In the genomic region with DNA sequence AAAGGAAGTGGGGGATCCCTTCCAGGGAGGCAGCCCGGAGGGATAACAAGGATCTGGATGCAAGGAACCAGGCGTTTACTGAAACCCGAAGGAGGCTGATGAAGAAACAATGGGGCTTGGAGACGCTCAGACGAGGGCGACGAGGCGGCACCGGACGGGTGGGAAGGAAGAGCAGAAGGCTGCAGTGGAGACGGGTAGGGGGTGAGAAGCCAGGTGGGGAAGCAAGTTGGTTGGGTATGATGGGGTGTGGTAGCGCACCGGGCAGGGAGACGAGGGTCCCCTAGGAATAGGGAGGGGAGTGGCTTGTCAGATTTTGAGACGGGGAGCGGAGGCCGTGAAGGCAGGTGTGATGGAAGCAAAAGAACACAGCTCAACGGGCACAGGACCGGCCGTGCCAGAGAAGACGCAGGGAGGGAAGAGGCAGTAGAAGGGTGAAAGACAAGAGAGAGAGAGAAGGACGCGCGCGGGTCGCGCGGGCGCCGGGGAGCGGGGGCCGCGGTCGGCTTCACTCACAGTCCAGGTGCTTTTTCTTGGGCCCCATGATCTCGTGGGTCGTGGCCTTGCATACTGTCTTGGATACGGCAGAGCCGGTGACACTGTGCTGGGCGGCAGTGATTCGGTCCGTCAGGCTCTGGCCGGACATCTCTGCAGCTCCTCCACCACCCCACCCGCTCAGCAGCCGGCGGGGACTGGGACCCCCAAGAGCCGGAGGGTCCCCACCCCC, we compare ENCODE assay signal across 8 cellular contexts. TPM values are rescaled to one million over a fixed set of nuclear protein-coding genes. Genes with fewer than 3 reads are reported as not detected.
DNase-seq lines count a peak whose midpoint lies in the region; ATAC-seq and TF ChIP-seq lines count a peak whose summit lies in the region.

No MANE protein-coding gene starts in this region.

- no peak for TF ChIP-seq CTCF in Calu3 (IDR thresholded peaks at IDR 0.05; ENCODE audit: unreplicated experiment)
- no peak for TF ChIP-seq CTCF in HL-60 (IDR thresholded peaks at IDR 0.05; ENCODE audit: insufficient read depth, low read length)
- TF ChIP-seq CTCF in brain microvascular endothelial cell (IDR thresholded peaks at IDR 0.05; ENCODE audit: low read depth, low read length, missing control alignments) = no peak
- no peak for TF ChIP-seq CTCF in smooth muscle cell (IDR thresholded peaks at IDR 0.05; ENCODE audit: borderline replicate concordance, insufficient read depth, poor library complexity, severe bottlenecking)

- peaks cover 53% of the 10 kb centered on the region for H4K20me1 ChIP-seq in smooth muscle cell (ENCODE audit: low read depth)

- peaks cover 49% of the 10 kb centered on the region for H3K36me3 Mint-ChIP-seq in Calu3 (ENCODE audit: insufficient read depth, unreplicated experiment)
- peaks cover 29% of the 10 kb centered on the region for H3K36me3 Mint-ChIP-seq in T-helper 2 cell treated with Interferon-gamma antibody and Interleukin-4, amounts not matched to agents 5 μg/mL and 100 μg/mL, for 36 hours (ENCODE audit: low read depth)

- BruUV-seq in Calu3 (replicated peaks; lab: Mats Ljungman, UMichigan) = no TSS peak

- peaks cover 41% of the 10 kb centered on the region for H3K4me1 ChIP-seq in smooth muscle cell (ENCODE audit: low read depth)

- peak; percentile 7 for ATAC-seq in GM19463 (IDR thresholded peaks at IDR 0.05; ENCODE audit: unreplicated experiment)

- H3K27me3 Mint-ChIP-seq in Calu3 (ENCODE audit: unreplicated experiment) = no peaks in the 10 kb centered on the region
- H3K27me3 Mint-ChIP-seq in T-helper 2 cell treated with Interferon-gamma antibody and Interleukin-4, amounts not matched to agents 5 μg/mL and 100 μg/mL, for 36 hours (ENCODE audit: low read depth) = peaks cover 1% of the 10 kb centered on the region

- WGBS in smooth muscle cell (ENCODE audit: low lambda C conversion rate) = under 1% methylated on average over 44 of the region's 46 CpGs

- CTCF ChIA-PET in Calu3 (lab: Charles Lee) = interaction anchor here (0.6 to 3.3 kb wide), 6 partner anchors 24 to 125 kb away, joined by 3 to 24 read pairs (median 4); no protein-coding TSS in a partner anchor

- no peaks in the 10 kb centered on the region for H3K36me3 ChIP-seq in brain microvascular endothelial cell (replicated peaks)
- H3K36me3 ChIP-seq in smooth muscle cell (ENCODE audit: low read depth) = no peaks in the 10 kb centered on the region

- H3K4me1 Mint-ChIP-seq in Calu3 (ENCODE audit: low read depth, unreplicated experiment) = peaks cover 28% of the 10 kb centered on the region
- H3K4me1 Mint-ChIP-seq in T-helper 2 cell treated with Interferon-gamma antibody and Interleukin-4, amounts not matched to agents 5 μg/mL and 100 μg/mL, for 36 hours (ENCODE audit: low read depth) = peaks cover 40% of the 10 kb centered on the region

- in situ Hi-C loops in brain microvascular endothelial cell (cut with HindIII; ENCODE audit: low pct_ligation_motif_present, low sequenced_read_pairs) = no loop called here

- H3K9me3 ChIP-seq in smooth muscle cell (replicated peaks; ENCODE audit: low read depth) = no peaks in the 10 kb centered on the region

- H3K4me3 Mint-ChIP-seq in Calu3 (ENCODE audit: low read depth, unreplicated experiment) = peak overlapping the region; percentile 99
- peak overlapping the region; percentile 99 for H3K4me3 Mint-ChIP-seq in T-helper 2 cell treated with Interferon-gamma antibody and Interleukin-4, amounts not matched to agents 5 μg/mL and 100 μg/mL, for 36 hours

- intact Hi-C loops in Calu3 (cut with micrococcal nuclease; ENCODE audit: unreplicated experiment) = loop anchor here (2.0 to 5.0 kb wide), 3 partner anchors 21 to 149 kb away; no protein-coding TSS in a partner anchor

- peak overlapping the region; percentile 95 for H3K4me3 ChIP-seq in HL-60 (replicated peaks; ENCODE audit: insufficient read depth, low read length)
- peak overlapping the region; percentile 95 for H3K4me3 ChIP-seq in brain microvascular endothelial cell (ENCODE audit: low read depth, low read length)
- H3K4me3 ChIP-seq in smooth muscle cell = peak overlapping the region; percentile 79

- H3K9me3 Mint-ChIP-seq in Calu3 (ENCODE audit: low read depth, unreplicated experiment) = no peaks in the 10 kb centered on the region
- no peaks in the 10 kb centered on the region for H3K9me3 Mint-ChIP-seq in T-helper 2 cell treated with Interferon-gamma antibody and Interleukin-4, amounts not matched to agents 5 μg/mL and 100 μg/mL, for 36 hours

- H3K79me2 ChIP-seq in smooth muscle cell (ENCODE audit: low read depth) = peaks cover 56% of the 10 kb centered on the region

- H3K9ac ChIP-seq in smooth muscle cell (ENCODE audit: low read depth) = peak overlapping the region; percentile 89

- no peak overlapping the region for H2AFZ ChIP-seq in smooth muscle cell (ENCODE audit: low read depth)

- peak overlapping the region; percentile 86 for H3K4me2 ChIP-seq in smooth muscle cell

- no peaks in the 10 kb centered on the region for H3K27me3 ChIP-seq in HL-60 (ENCODE audit: insufficient read depth, poor library complexity, severe bottlenecking)
- H3K27me3 ChIP-seq in brain microvascular endothelial cell (replicated peaks) = no peaks in the 10 kb centered on the region
- H3K27me3 ChIP-seq in smooth muscle cell (ENCODE audit: low read depth) = no peaks in the 10 kb centered on the region

- H3K27ac Mint-ChIP-seq in Calu3 (ENCODE audit: unreplicated experiment) = peak overlapping the region; percentile 99
- H3K27ac Mint-ChIP-seq in T-helper 2 cell treated with Interferon-gamma antibody and Interleukin-4, amounts not matched to agents 5 μg/mL and 100 μg/mL, for 36 hours = peak overlapping the region; percentile 89

- DNase-seq in Calu3 (peak; percentile 21), HL-60 (ENCODE audit: low read depth in 1 of 2, low spot score in 1 of 2) (peak in 1 of 2 experiments; percentile 46), brain microvascular endothelial cell (no peak), inferior parietal cortex (ENCODE audit: extremely low spot score) (peak; percentile 44), smooth muscle cell (lab: John Stamatoyannopoulos, UW; ENCODE audit: unreplicated experiment) (no peak), DMS114 treated with DMSO at 0.1 percent for 48 hours (lab: John Stamatoyannopoulos, UW; ENCODE audit: unreplicated experiment) (no peak)
- DNase-seq in T-helper 2 cell treated with Interferon-gamma antibody and Interleukin-4, amounts not matched to agents 5 μg/mL and 100 μg/mL, for 36 hours (ENCODE audit: low spot score) = peak; percentile 39

- peaks cover 11% of the 10 kb centered on the region for H3F3A ChIP-seq in smooth muscle cell (ENCODE audit: low read depth)

- H3K27ac ChIP-seq in HL-60 (replicated peaks) (peak overlapping the region; percentile 93), brain microvascular endothelial cell (peak overlapping the region; percentile 76), smooth muscle cell (ENCODE audit: low read depth) (peak overlapping the region; percentile 100)

RNA-seq across cellular contexts. Expression of a gene that starts 0.6 kb away (rescaled TPM):
- total RNA-seq in Calu3 (2022) = 116 and 124 TPM in 2 replicates
- 420 and 421 TPM in 2 replicates for total RNA-seq in smooth muscle cell
- 72.9 and 75.4 TPM in 2 replicates for polyA plus RNA-seq in smooth muscle cell

Comparison
In these comparisons a context has a peak if more than half of its experiments do, and no peak if none do; other contexts are left out.
1. DNase-seq: peak in Calu3 (single experiment), T-helper 2 cell treated with Interferon-gamma antibody and Interleukin-4, amounts not matched to agents 5 μg/mL and 100 μg/mL, for 36 hours (single experiment) and inferior parietal cortex (single experiment); none in brain microvascular endothelial cell (single experiment), smooth muscle cell (single experiment) and DMS114 treated with DMSO at 0.1 percent for 48 hours (single experiment).
2. Peak in every context shown above with its lines, with median percentiles within 50 percentile points of each other: H3K27ac ChIP-seq and H3K4me3 ChIP-seq.